In the genomic region with DNA sequence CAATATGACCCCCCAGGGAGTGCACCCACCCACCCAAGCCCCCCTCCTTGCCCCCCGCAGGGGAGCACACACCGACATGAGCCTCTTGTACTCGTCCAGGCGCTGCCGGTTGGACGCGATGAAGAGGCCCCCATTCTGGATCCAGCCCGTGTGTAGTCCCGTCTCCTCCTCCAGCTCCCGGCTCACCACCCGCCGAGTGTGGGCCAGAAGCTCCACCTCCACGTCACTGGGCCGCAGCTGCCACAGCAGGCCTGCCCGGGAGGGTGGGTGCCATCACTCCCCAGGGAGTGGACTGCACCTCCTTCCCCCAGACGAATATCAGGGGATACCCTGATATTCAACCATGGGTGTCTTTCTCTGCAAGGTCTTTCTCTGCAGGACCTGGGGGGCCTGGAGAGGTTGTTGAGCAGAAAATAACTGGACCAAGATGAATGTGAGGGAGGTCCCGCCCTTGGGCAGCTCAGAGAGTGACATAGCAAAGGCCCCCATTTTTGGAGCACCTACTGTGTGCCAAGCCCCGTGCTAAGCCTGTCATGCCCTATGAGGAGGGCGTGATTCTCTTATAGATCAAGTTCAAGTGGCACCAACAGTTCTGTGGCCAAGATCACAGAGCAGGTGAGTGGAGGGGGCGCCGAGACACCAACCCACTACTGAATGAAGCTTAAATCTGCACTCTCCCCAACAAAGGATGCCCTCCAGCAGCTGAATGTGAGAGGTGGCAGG, we compare ENCODE assay signal across 22 cellular contexts. TPM values are rescaled to one million over a fixed set of nuclear protein-coding genes. Genes with fewer than 3 reads are reported as not detected.
DNase-seq lines count a peak whose midpoint lies in the region; ATAC-seq and TF ChIP-seq lines count a peak whose summit lies in the region.
"Had no signal": no experiment of that assay in that cellular context is flagged by ENCODE, and none has a peak within 500 bp of the region (broad histone marks: within the 10 kb centered on the region; RNA-seq: fewer than 3 reads in every experiment).

No MANE protein-coding gene starts in this region.

- no peak overlapping the region for H3K27ac Mint-ChIP-seq in activated CD4-positive, alpha-beta memory T cell treated with anti-CD3 and anti-CD28 coated beads, Interleukin-2, amount 10 ng/mL, durations not matched to agents 7 days and 5 days
- no peak overlapping the region for H3K27ac Mint-ChIP-seq in activated CD4-positive, alpha-beta memory T cell treated with anti-CD3 and anti-CD28 coated beads for 36 hours
- H3K27ac Mint-ChIP-seq in glutamatergic neuron (ENCODE audit: unreplicated experiment) (no peak overlapping the region), WTC11 (no peak overlapping the region)
- H3K27ac Mint-ChIP-seq: CD14-positive monocyte, memory B cell, nephron progenitor cell had no signal

- H3K4me1 ChIP-seq in sigmoid colon = peaks cover 0 to 5% (median 4%) of the 10 kb centered on the region in 4 donors

- peak; percentile 9 for DNase-seq in activated CD4-positive, alpha-beta memory T cell treated with anti-CD3 and anti-CD28 coated beads, Interleukin-2, amount 10 ng/mL, durations not matched to agents 7 days and 5 days
- DNase-seq in activated CD4-positive, alpha-beta memory T cell treated with anti-CD3 and anti-CD28 coated beads for 36 hours = no peak
- DNase-seq in D341Med (ENCODE audit: low spot score) (peak; percentile 35), glutamatergic neuron (peak; percentile 14), sigmoid colon (peak; percentile 51), G401 (ENCODE audit: low spot score) (no peak), WTC11 (ENCODE audit: low spot score) (no peak)
- DNase-seq: activated CD4-positive, alpha-beta T cell treated with anti-CD3 and anti-CD28 coated beads for 4 hours; activated naive CD4-positive, alpha-beta T cell; GF-D8; Kasumi-1; left colon; NCI-H1417 treated with DMSO at 0.1 percent for 48 hours; spleen; stimulated activated CD4-positive, alpha-beta T cell treated with anti-CD3 and anti-CD28 coated beads, Interleukin-2, amount 100 ng/mL, for 48 hours had no signal

- in situ Hi-C loops in G401 (cut with HindIII; ENCODE audit: low sequenced_read_pairs) = no loop called here

- intact Hi-C loops in activated CD4-positive, alpha-beta memory T cell treated with anti-CD3 and anti-CD28 coated beads for 36 hours (cut with micrococcal nuclease) = no loop called here
- intact Hi-C loops in sigmoid colon (cut with DNase I) = loop anchor here (10.0 kb wide), 1 partner anchor 318 kb away; a partner anchor contains a TSS

- H3K36me3 Mint-ChIP-seq in activated CD4-positive, alpha-beta memory T cell treated with anti-CD3 and anti-CD28 coated beads, Interleukin-2, amount 10 ng/mL, durations not matched to agents 7 days and 5 days (ENCODE audit: low read depth) = no peaks in the 10 kb centered on the region
- H3K36me3 Mint-ChIP-seq in activated CD4-positive, alpha-beta memory T cell treated with anti-CD3 and anti-CD28 coated beads for 36 hours = no peaks in the 10 kb centered on the region
- H3K36me3 Mint-ChIP-seq in glutamatergic neuron (ENCODE audit: unreplicated experiment) (no peaks in the 10 kb centered on the region), WTC11 (no peaks in the 10 kb centered on the region)
- H3K36me3 Mint-ChIP-seq: CD14-positive monocyte, memory B cell had no signal

- H3K4me1 Mint-ChIP-seq in activated CD4-positive, alpha-beta memory T cell treated with anti-CD3 and anti-CD28 coated beads, Interleukin-2, amount 10 ng/mL, durations not matched to agents 7 days and 5 days = no peaks in the 10 kb centered on the region
- H3K4me1 Mint-ChIP-seq in activated CD4-positive, alpha-beta memory T cell treated with anti-CD3 and anti-CD28 coated beads for 36 hours (ENCODE audit: low read depth) = no peaks in the 10 kb centered on the region
- H3K4me1 Mint-ChIP-seq in glutamatergic neuron (ENCODE audit: low read depth, unreplicated experiment) (peaks cover 12% of the 10 kb centered on the region), WTC11 (peaks cover 26% of the 10 kb centered on the region)
- H3K4me1 Mint-ChIP-seq: CD14-positive monocyte had no signal

- no peak for TF ChIP-seq POLR2A in sigmoid colon (IDR thresholded peaks at IDR 0.05)

- WGBS in sigmoid colon, 2 donors = 75 to 84% methylated on average over 21 of the region's 21 CpGs

- no peaks in the 10 kb centered on the region for H3K27me3 Mint-ChIP-seq in activated CD4-positive, alpha-beta memory T cell treated with anti-CD3 and anti-CD28 coated beads, Interleukin-2, amount 10 ng/mL, durations not matched to agents 7 days and 5 days
- H3K27me3 Mint-ChIP-seq in activated CD4-positive, alpha-beta memory T cell treated with anti-CD3 and anti-CD28 coated beads for 36 hours = no peaks in the 10 kb centered on the region
- H3K27me3 Mint-ChIP-seq in glutamatergic neuron (ENCODE audit: unreplicated experiment) (peaks cover 11% of the 10 kb centered on the region), WTC11 (ENCODE audit: low read depth) (no peaks in the 10 kb centered on the region)

- no peak for TF ChIP-seq CTCF in glutamatergic neuron (IDR thresholded peaks at IDR 0.05; ENCODE audit: partially characterized antibody, unreplicated experiment)
- no peak for TF ChIP-seq CTCF in sigmoid colon (IDR thresholded peaks at IDR 0.05)
- TF ChIP-seq CTCF in WTC11 (IDR thresholded peaks at IDR 0.05) = no peak

- no peak for ATAC-seq in GM19023 (IDR thresholded peaks at IDR 0.05; ENCODE audit: unreplicated experiment)
- ATAC-seq in WTC11 = no peak

- no peak overlapping the region for H3K4me3 Mint-ChIP-seq in activated CD4-positive, alpha-beta memory T cell treated with anti-CD3 and anti-CD28 coated beads, Interleukin-2, amount 10 ng/mL, durations not matched to agents 7 days and 5 days
- H3K4me3 Mint-ChIP-seq in activated CD4-positive, alpha-beta memory T cell treated with anti-CD3 and anti-CD28 coated beads for 36 hours = no peak overlapping the region
- no peak overlapping the region for H3K4me3 Mint-ChIP-seq in glutamatergic neuron (ENCODE audit: unreplicated experiment)
- no peak overlapping the region for H3K4me3 Mint-ChIP-seq in WTC11
- H3K4me3 Mint-ChIP-seq: CD14-positive monocyte, memory B cell, nephron progenitor cell had no signal

- CTCF ChIA-PET in activated CD4-positive, alpha-beta memory T cell treated with anti-CD3 and anti-CD28 coated beads, Interleukin-2, amount 10 ng/mL, durations not matched to agents 7 days and 5 days (lab: Charles Lee) = interaction anchor here (0.8 kb wide), 1 partner anchor 10 kb away, joined by 5 read pairs; no protein-coding TSS in a partner anchor
- CTCF ChIA-PET in activated CD4-positive, alpha-beta memory T cell treated with anti-CD3 and anti-CD28 coated beads for 36 hours (lab: Charles Lee) = interaction anchor here (1.5 to 1.6 kb wide), 2 partner anchors 10 to 143 kb away, joined by 3 to 4 read pairs; no protein-coding TSS in a partner anchor
- CTCF ChIA-PET in WTC11 (lab: Charles Lee) = interaction anchor here (0.6 to 5.9 kb wide), 11 partner anchors 10 to 494 kb away, joined by 3 to 39 read pairs (median 3); no protein-coding TSS in a partner anchor

- no peaks in the 10 kb centered on the region for H3K9me3 Mint-ChIP-seq in activated CD4-positive, alpha-beta memory T cell treated with anti-CD3 and anti-CD28 coated beads, Interleukin-2, amount 10 ng/mL, durations not matched to agents 7 days and 5 days
- H3K9me3 Mint-ChIP-seq in activated CD4-positive, alpha-beta memory T cell treated with anti-CD3 and anti-CD28 coated beads for 36 hours = no peaks in the 10 kb centered on the region
- H3K9me3 Mint-ChIP-seq in glutamatergic neuron (ENCODE audit: unreplicated experiment) = peaks cover 3% of the 10 kb centered on the region
- H3K9me3 Mint-ChIP-seq in WTC11 = peaks cover 3% of the 10 kb centered on the region; the same call in 1 of the 2 replicates
- H3K9me3 Mint-ChIP-seq: CD14-positive monocyte, memory B cell, nephron progenitor cell had no signal

- H3K4me3 ChIP-seq in sigmoid colon = no peak overlapping the region
- H3K4me3 ChIP-seq: body of pancreas, hepatocyte, spleen, tibial nerve had no signal

- no peaks in the 10 kb centered on the region for H3K36me3 ChIP-seq in sigmoid colon
- H3K36me3 ChIP-seq: spleen had no signal

- TF ChIP-seq EP300 in sigmoid colon (IDR thresholded peaks at IDR 0.05) = no peak

- no peaks in the 10 kb centered on the region for H3K9me3 ChIP-seq in sigmoid colon
- H3K9me3 ChIP-seq: body of pancreas, spleen, tibial nerve had no signal

- no peak overlapping the region for H3K27ac ChIP-seq in sigmoid colon
- H3K27ac ChIP-seq: hepatocyte, spleen, tibial nerve had no signal

- H3K27me3 ChIP-seq in sigmoid colon = no peaks in the 10 kb centered on the region
- H3K27me3 ChIP-seq: body of pancreas, hepatocyte, tibial nerve had no signal

- POLR2A ChIA-PET in activated CD4-positive, alpha-beta memory T cell treated with anti-CD3 and anti-CD28 coated beads, Interleukin-2, amount 10 ng/mL, durations not matched to agents 7 days and 5 days (lab: Charles Lee) = no interaction called here
- POLR2A ChIA-PET in activated CD4-positive, alpha-beta memory T cell treated with anti-CD3 and anti-CD28 coated beads for 36 hours (lab: Charles Lee) = no interaction called here
- POLR2A ChIA-PET in WTC11 (lab: Charles Lee) = no interaction called here

TF ChIP-seq in WTC11, 78 proteins besides CTCF, POLR2A, EP300 and RAD21:
- TF ChIP-seq, protein P1, sequence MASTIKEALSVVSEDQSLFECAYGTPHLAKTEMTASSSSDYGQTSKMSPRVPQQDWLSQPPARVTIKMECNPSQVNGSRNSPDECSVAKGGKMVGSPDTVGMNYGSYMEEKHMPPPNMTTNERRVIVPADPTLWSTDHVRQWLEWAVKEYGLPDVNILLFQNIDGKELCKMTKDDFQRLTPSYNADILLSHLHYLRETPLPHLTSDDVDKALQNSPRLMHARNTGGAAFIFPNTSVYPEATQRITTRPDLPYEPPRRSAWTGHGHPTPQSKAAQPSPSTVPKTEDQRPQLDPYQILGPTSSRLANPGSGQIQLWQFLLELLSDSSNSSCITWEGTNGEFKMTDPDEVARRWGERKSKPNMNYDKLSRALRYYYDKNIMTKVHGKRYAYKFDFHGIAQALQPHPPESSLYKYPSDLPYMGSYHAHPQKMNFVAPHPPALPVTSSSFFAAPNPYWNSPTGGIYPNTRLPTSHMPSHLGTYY (CRISPR knock-in tag; IDR thresholded peaks at IDR 0.05) = no peak
- TF ChIP-seq ZNF396 (CRISPR knock-in tag; IDR thresholded peaks at IDR 0.05; ENCODE audit: borderline replicate concordance) = no peak

RNA-seq across cellular contexts. Expression of a gene that starts 5.6 kb away (rescaled TPM):
- total RNA-seq in activated CD4-positive, alpha-beta memory T cell treated with anti-CD3 and anti-CD28 coated beads, Interleukin-2, amount 10 ng/mL, durations not matched to agents 7 days and 5 days = under 1 TPM; 0.50 to 0.88 TPM
- total RNA-seq in activated CD4-positive, alpha-beta memory T cell treated with anti-CD3 and anti-CD28 coated beads for 36 hours = 1 to 10 TPM; 6.5 to 6.6 TPM
- 2.0 TPM for total RNA-seq in glutamatergic neuron (ENCODE audit: unreplicated experiment)
- total RNA-seq in sigmoid colon = 1 to 10 TPM in 3 of 4 donors, under 1 TPM in 1; 0.49 to 3.0 (median 2.4) TPM
- 1 to 10 TPM in 1 of 3 donors, under 1 TPM in 1, not detected in 1; 0.60 to 2.1 TPM for polyA plus RNA-seq in sigmoid colon
- 13.2 and 17.3 TPM in 2 replicates for total RNA-seq in G401 (2014; rRNA removed; shearing (Covaris generic))
- 8.5 to 15.2 TPM (median 13.7 TPM) in 3 replicates for total RNA-seq in WTC11 (2021)
- polyA plus RNA-seq: CD14-positive monocyte had no signal

Comparison
In these comparisons a context has a peak if more than half of its experiments do, and no peak if none do; other contexts are left out.
1. DNase-seq: peak in activated CD4-positive, alpha-beta memory T cell treated with anti-CD3 and anti-CD28 coated beads, Interleukin-2, amount 10 ng/mL, durations not matched to agents 7 days and 5 days (single experiment), D341Med (single experiment), glutamatergic neuron (single experiment) and sigmoid colon (single experiment); none in activated CD4-positive, alpha-beta memory T cell treated with anti-CD3 and anti-CD28 coated beads for 36 hours (single experiment), G401 (single experiment) and WTC11 (single experiment).